ENCODE assay signal across 29 cellular contexts in the genomic region with DNA sequence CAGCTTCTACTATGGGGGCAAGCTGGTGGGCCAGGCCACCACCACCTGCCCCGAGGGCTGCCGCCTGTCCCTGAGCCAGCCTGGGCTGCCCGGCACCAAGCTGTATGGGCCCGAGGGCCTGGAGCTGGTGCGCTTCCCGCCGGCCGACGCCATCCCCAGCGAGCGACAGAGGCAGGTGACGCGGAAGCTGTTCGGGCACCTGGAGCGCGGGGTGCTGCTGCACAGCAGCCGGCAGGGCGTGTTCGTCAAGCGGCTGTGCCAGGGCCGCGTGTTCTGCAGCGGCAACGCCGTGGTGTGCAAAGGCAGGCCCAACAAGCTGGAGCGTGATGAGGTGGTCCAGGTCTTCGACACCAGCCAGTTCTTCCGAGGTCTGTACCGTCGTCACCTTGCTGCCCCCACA. TPM values are rescaled to one million over a fixed set of nuclear protein-coding genes. Genes with fewer than 3 reads are reported as not detected.
"Had no signal": no experiment of that assay in that cellular context is flagged by ENCODE, and none has a peak within 500 bp of the region (broad histone marks: within the 10 kb centered on the region; RNA-seq: fewer than 3 reads in every experiment).

No MANE protein-coding gene starts in this region.

- H3K4me1 ChIP-seq: foreskin keratinocyte, prostate gland, vagina had no signal

- H3K27ac ChIP-seq: dorsolateral prefrontal cortex, epithelial cell of prostate, foreskin keratinocyte, left lung, neural progenitor cell, prostate gland, right atrium auricular region, transverse colon, vagina had no signal

- H3K9me3 Mint-ChIP-seq: activated CD4-positive, alpha-beta T cell treated with anti-CD3 and anti-CD28 coated beads, Interleukin-2, amount 10 ng/mL, durations not matched to agents 7 days and 5 days; activated naive CD4-positive, alpha-beta T cell treated with anti-CD3 and anti-CD28 coated beads, Interleukin-2, amount 50 U/mL, for 72 hours; endodermal cell; stimulated activated naive CD8-positive, alpha-beta T cell treated with anti-CD3 and anti-CD28 coated beads, Interleukin-15, Interleukin-2, amounts not matched to agents 100 ng/mL and 50 ng/mL, for 24 hours had no signal

- H3K9me3 ChIP-seq: left lung, prostate gland, right atrium auricular region, transverse colon, vagina had no signal

- FAIRE-seq: colon had no signal

- H3K4me3 Mint-ChIP-seq: activated CD4-positive, alpha-beta T cell treated with anti-CD3 and anti-CD28 coated beads, Interleukin-2, amount 10 ng/mL, durations not matched to agents 7 days and 5 days; brain; endodermal cell; neural progenitor cell; stimulated activated naive CD8-positive, alpha-beta T cell treated with anti-CD3 and anti-CD28 coated beads, Interleukin-15, Interleukin-2, amounts not matched to agents 100 ng/mL and 50 ng/mL, for 24 hours had no signal

- DNase-seq: activated CD4-positive, alpha-beta T cell treated with anti-CD3 and anti-CD28 coated beads, Interleukin-2, amount 10 ng/mL, durations not matched to agents 7 days and 5 days; activated CD8-positive, alpha-beta memory T cell treated with anti-CD3 and anti-CD28 coated beads, Interleukin-2, amount 50 U/mL, for 4 hours; activated effector memory CD4-positive, alpha-beta T cell treated with anti-CD3 and anti-CD28 coated beads, Interleukin-2, amount 50 U/mL, for 16 hours; activated T-cell treated with anti-CD3 and anti-CD28 coated beads, Interleukin-2, amount 50 U/mL, for 48 hours; amygdala; endodermal cell; foreskin keratinocyte; glutamatergic neuron; hippocampal formation; islet precursor cell; left lung; mammary epithelial cell; stimulated activated CD4-positive, alpha-beta T cell treated with anti-CD3 and anti-CD28 coated beads, Interleukin-2, amount 100 ng/mL, for 24 hours; T-helper 1 cell; T-helper 9 cell; transverse colon had no signal

- ATAC-seq: foreskin keratinocyte, left lung had no signal

- H3K36me3 Mint-ChIP-seq: brain, neural progenitor cell had no signal

- H3K27ac Mint-ChIP-seq: activated CD4-positive, alpha-beta T cell treated with anti-CD3 and anti-CD28 coated beads, Interleukin-2, amount 10 ng/mL, durations not matched to agents 7 days and 5 days; brain; endodermal cell; neural progenitor cell had no signal

- H3K4me1 Mint-ChIP-seq: endodermal cell had no signal

- H3K36me3 ChIP-seq: neural progenitor cell, prostate gland, right atrium auricular region, transverse colon, vagina had no signal

- H3K4me3 ChIP-seq: dorsolateral prefrontal cortex, left lung, neural progenitor cell, prostate gland, right atrium auricular region, transverse colon, vagina had no signal

- H3K27me3 ChIP-seq: foreskin keratinocyte, left lung, neural progenitor cell, right atrium auricular region, transverse colon, vagina had no signal

- H3K9ac ChIP-seq: neural progenitor cell had no signal

- H3K4me2 ChIP-seq: neural progenitor cell had no signal

- H3K27me3 Mint-ChIP-seq: activated CD4-positive, alpha-beta T cell treated with anti-CD3 and anti-CD28 coated beads, Interleukin-2, amount 10 ng/mL, durations not matched to agents 7 days and 5 days; stimulated activated naive CD8-positive, alpha-beta T cell treated with anti-CD3 and anti-CD28 coated beads, Interleukin-15, Interleukin-2, amounts not matched to agents 100 ng/mL and 50 ng/mL, for 24 hours had no signal

RNA-seq across cellular contexts. Expression of gene IRF8, which starts 19.5 kb away (rescaled TPM):
- total RNA-seq: fibroblast of lung, foreskin keratinocyte, mammary epithelial cell, myocyte, osteocyte had no signal
- polyA plus RNA-seq: foreskin keratinocyte, mammary epithelial cell had no signal
